Comparison of ENCODE assay signal across 11 cellular contexts in the genomic region with DNA sequence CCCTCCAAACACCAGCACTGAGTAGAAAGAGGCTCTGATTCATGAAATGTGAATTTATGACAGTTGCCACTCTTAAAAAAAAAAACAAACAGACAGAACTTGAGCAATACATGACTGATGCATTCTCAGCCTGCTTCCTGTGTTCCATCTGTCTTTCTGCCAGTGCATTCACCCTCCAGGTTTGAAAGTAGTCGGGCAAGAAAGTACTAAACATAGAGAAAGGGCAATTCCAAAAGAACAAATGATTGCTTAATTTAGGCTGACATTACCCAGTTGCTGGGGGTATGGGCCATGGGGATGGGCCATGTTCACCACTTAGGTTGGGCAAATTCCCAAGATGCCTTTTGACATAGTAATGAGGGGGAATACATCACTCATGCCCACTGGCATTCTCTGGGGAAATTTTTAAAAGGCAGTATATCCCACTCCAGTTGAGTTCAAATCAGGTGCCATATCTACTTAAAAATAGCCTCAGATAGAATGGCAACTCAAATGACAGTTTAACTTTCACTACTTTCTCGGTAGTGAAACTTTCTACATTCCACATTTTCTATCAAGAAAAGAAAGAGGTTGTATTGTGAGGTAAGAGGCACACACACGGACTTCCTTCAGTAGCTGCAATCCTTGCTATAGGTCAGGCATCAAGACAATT. TPM values are rescaled to one million over a fixed set of nuclear protein-coding genes. Genes with fewer than 3 reads are reported as not detected.
DNase-seq lines count a peak whose midpoint lies in the region; ATAC-seq, FAIRE-seq and TF ChIP-seq lines count a peak whose summit lies in the region.
"Had no signal": no experiment of that assay in that cellular context is flagged by ENCODE, and none has a peak within 500 bp of the region (broad histone marks: within the 10 kb centered on the region; RNA-seq: fewer than 3 reads in every experiment).

No MANE protein-coding gene starts in this region.

- H3K36me3 ChIP-seq in IMR-90 (ENCODE audit: control insufficient read depth, insufficient read depth, low read length) (peaks cover 13% of the 10 kb centered on the region), kidney (ENCODE audit: control insufficient read depth in 1 of 2, insufficient read depth in 2 of 2, low read length in 2 of 2) (peaks cover 0 to 2% of the 10 kb centered on the region in 2 donors), suprapubic skin (no peaks in the 10 kb centered on the region)

- dilution Hi-C loops in IMR-90 (cut with HindIII; ENCODE audit: low sequenced_read_pairs, unreplicated experiment) = no loop called here

- TF ChIP-seq POLR2A in IMR-90 (IDR thresholded peaks at IDR 0.05; ENCODE audit: low read depth, low read length) = no peak
- no peak for TF ChIP-seq POLR2A in suprapubic skin (IDR thresholded peaks at IDR 0.05)

- H2BK120ac ChIP-seq in IMR-90 (ENCODE audit: low read depth, low read length) = peak overlapping the region; percentile 54

- peak overlapping the region; percentile 90 for H2BK5ac ChIP-seq in IMR-90 (ENCODE audit: low read depth, low read length, poor library complexity, severe bottlenecking)

- H3K4me1 ChIP-seq in IMR-90 (ENCODE audit: control insufficient read depth, insufficient read depth, low read length) = peaks cover 13% of the 10 kb centered on the region
- H3K4me1 ChIP-seq in kidney (ENCODE audit: control insufficient read depth in 1 of 2, insufficient read depth in 1 of 2, low read depth in 1 of 2, low read length in 2 of 2) = peaks cover 11 to 54% of the 10 kb centered on the region in 2 donors
- peaks cover 83% of the 10 kb centered on the region for H3K4me1 ChIP-seq in suprapubic skin

- DNase-seq in IMR-90 (peak; percentile 71), astrocyte of the hippocampus (ENCODE audit: low read depth, low spot score) (peak; percentile 92), kidney (no peak), suprapubic skin (ENCODE audit: low spot score in 2 of 2) (no peak), cerebellar cortex (ENCODE audit: low spot score) (no peak)
- DNase-seq in activated naive CD4-positive, alpha-beta T cell treated with Interleukin-2 at 50 U/mL for 16 hours = no peak
- no peak for DNase-seq in effector CD8-positive, alpha-beta T cell (lab: John Stamatoyannopoulos, UW)
- DNase-seq in stimulated activated CD4-positive, alpha-beta T cell treated with anti-CD3 and anti-CD28 coated beads, Interleukin-4, amount 100 ng/mL, for 1 hour = no peak
- DNase-seq: activated naive CD8-positive, alpha-beta T cell treated with anti-CD3 and anti-CD28 coated beads, Interleukin-2, amount 50 U/mL, for 24 hours; MM.1S had no signal

- peaks cover 5 to 52% of the 10 kb centered on the region in 2 experiments for H3K79me1 ChIP-seq in IMR-90 (ENCODE audit: low read depth in 1 of 2, low read length in 2 of 2)

- peak overlapping the region; percentile 36 for H3K14ac ChIP-seq in IMR-90 (replicated peaks; ENCODE audit: low read depth, low read length)

- H3K9me1 ChIP-seq in IMR-90 (ENCODE audit: insufficient read depth, low read length) = peaks cover 5% of the 10 kb centered on the region; the same call in 1 of the 2 replicates

- H4K5ac ChIP-seq in IMR-90 (ENCODE audit: low read depth, low read length) = peak overlapping the region; percentile 22; the same call in 1 of the 2 replicates

- peak overlapping the region; percentile 83; the same call in 1 of the 2 replicates for H3K18ac ChIP-seq in IMR-90 (ENCODE audit: low read depth, low read length)

- H2BK15ac ChIP-seq in IMR-90 (ENCODE audit: low read depth, low read length) = peak overlapping the region; percentile 84

- peak overlapping the region; percentile 71 to 85 for H4K8ac ChIP-seq in IMR-90 (ENCODE audit: low read depth in 2 of 2, low read length in 2 of 2)

- no peak for ATAC-seq in IMR-90 (ENCODE audit: low read depth)
- ATAC-seq: activated naive CD8-positive, alpha-beta T cell treated with anti-CD3 and anti-CD28 coated beads, Interleukin-2, amount 50 U/mL, for 24 hours had no signal

- H3K9ac ChIP-seq in IMR-90 (ENCODE audit: low read depth, low read length) = no peak overlapping the region; the same call in 1 of the 2 replicates
- no peak overlapping the region for H3K9ac ChIP-seq in kidney (ENCODE audit: low read length in 2 of 2)

- H3K4me2 ChIP-seq in IMR-90 (ENCODE audit: low read depth, low read length) = peak overlapping the region; percentile 16

- peak overlapping the region; percentile 93 for H2AK5ac ChIP-seq in IMR-90 (ENCODE audit: low read depth, low read length)

- peak overlapping the region; percentile 76 for H3K56ac ChIP-seq in IMR-90 (ENCODE audit: extremely low read depth, insufficient read depth, low read length)

- TF ChIP-seq RAD21 in IMR-90 (IDR thresholded peaks at IDR 0.05; ENCODE audit: low read length) = no peak

- no peak overlapping the region for H3K4me3 ChIP-seq in IMR-90 (ENCODE audit: insufficient read depth, low read depth, low read length)
- peak overlapping the region in 1 of 2 donors; percentile 17 for H3K4me3 ChIP-seq in kidney (ENCODE audit: low read length in 2 of 2)
- no peak overlapping the region for H3K4me3 ChIP-seq in suprapubic skin

- BruUV-seq in IMR-90 (replicated peaks; lab: Mats Ljungman, UMichigan) = no TSS peak

- CTCF ChIA-PET in IMR-90 (lab: Yijun Ruan, JAX) = no interaction called here

- in situ Hi-C loops in IMR-90 (cut with MboI; ENCODE audit: low sequenced_read_pairs) = loop anchor here (25.0 kb wide), 1 partner anchor 432 kb away; no protein-coding TSS in a partner anchor

- FAIRE-seq in kidney (lab: Jason Lieb, UNC) = no peak

- peak overlapping the region; percentile 48; the same call in 1 of the 2 replicates for H2BK20ac ChIP-seq in IMR-90 (ENCODE audit: low read depth, low read length)

- no peaks in the 10 kb centered on the region for H3K27me3 ChIP-seq in IMR-90 (ENCODE audit: control insufficient read depth, insufficient read depth, low read length)
- no peaks in the 10 kb centered on the region for H3K27me3 ChIP-seq in suprapubic skin

- intact Hi-C loops in IMR-90 (cut with micrococcal nuclease) = no loop called here
- intact Hi-C loops in kidney (cut with DNase I) = no loop called here

- peak overlapping the region; percentile 74 for H3K4ac ChIP-seq in IMR-90 (ENCODE audit: low read depth, low read length)

- POLR2A ChIA-PET in IMR-90 (lab: Charles Lee; ENCODE audit: unreplicated experiment) = no interaction called here

- peak overlapping the region; percentile 60 for H4K91ac ChIP-seq in IMR-90 (ENCODE audit: insufficient read depth, low read depth, low read length)

- no CpG with 5 or more reads among the region's 3 CpGs for WGBS in IMR-90 (ENCODE audit: extremely low coverage in 2 of 2, insufficient read length in 1 of 2), 2 experiments
- 37% methylated on average over 3 of the region's 3 CpGs for WGBS in suprapubic skin

- H3K9me3 ChIP-seq in IMR-90 (ENCODE audit: control insufficient read depth, insufficient read depth, low read length) = no peaks in the 10 kb centered on the region
- H3K9me3 ChIP-seq in kidney (ENCODE audit: control insufficient read depth in 1 of 2, low read length in 2 of 2) = no peaks in the 10 kb centered on the region
- no peaks in the 10 kb centered on the region for H3K9me3 ChIP-seq in suprapubic skin

- H2AK9ac ChIP-seq in IMR-90 (replicated peaks; ENCODE audit: low read depth, low read length, poor library complexity) = peak overlapping the region; percentile 51

- peaks cover 7% of the 10 kb centered on the region; the same call in 1 of the 2 replicates for H4K20me1 ChIP-seq in IMR-90 (ENCODE audit: insufficient read depth, low read length)

- H3K27ac ChIP-seq in IMR-90 (ENCODE audit: insufficient read depth, low read length) (peak overlapping the region; percentile 58), kidney (ENCODE audit: low read depth in 2 of 2, low read length in 2 of 2) (peak overlapping the region; percentile 12 to 79), suprapubic skin (peak overlapping the region; percentile 71)
- H3K27ac ChIP-seq: VCaP had no signal

- no peak overlapping the region for H2AFZ ChIP-seq in IMR-90 (replicated peaks; ENCODE audit: low read length, poor library complexity)

- TF ChIP-seq CTCF in IMR-90 (conservative IDR thresholded peaks at IDR 0.05; ENCODE audit: low read depth, low read length) (no peak), kidney (IDR thresholded peaks at IDR 0.05; ENCODE audit: borderline replicate concordance, extremely low read depth, insufficient read depth) (no peak), suprapubic skin (IDR thresholded peaks at IDR 0.05) (no peak)

- no peak for TF ChIP-seq EP300 in suprapubic skin (IDR thresholded peaks at IDR 0.05)

- H3K23ac ChIP-seq in IMR-90 (ENCODE audit: low read depth, low read length) = peak overlapping the region; percentile 76

TF ChIP-seq in IMR-90, 13 proteins besides CTCF, POLR2A, EP300 and RAD21:
- no peak for TF ChIP-seq MAZ (IDR thresholded peaks at IDR 0.05; ENCODE audit: borderline replicate concordance, low read depth, low read length)
- TF ChIP-seq CEBPB (IDR thresholded peaks at IDR 0.05; ENCODE audit: low read depth, low read length) = peak; percentile 91
- 0 out of 2 replicates have a peak, but pooled peaks have one; percentile 6 for TF ChIP-seq BHLHE40 (IDR thresholded peaks at IDR 0.05; ENCODE audit: low read depth, low read length)

RNA-seq across cellular contexts. Expression of a gene that starts 5.5 kb away (rescaled TPM):
- total RNA-seq in IMR-90 (2012; rRNA removed) (46.6 and 46.9 TPM in 2 replicates), kidney (37.2 TPM), suprapubic skin (10 to 100 TPM in 3 of 4 donors, 1 to 10 TPM in 1; 7.9 to 31.4 (median 15.9) TPM)
- polyA plus RNA-seq in IMR-90 (2012; rRNA removed) (23.6 and 27.0 TPM in 2 replicates), kidney (ENCODE audit: insufficient read depth, low read depth, low replicate concordance) (5.1 TPM)
- polyA plus RNA-seq in IMR-90 (2012; cell fraction: cytosol; rRNA removed) = 11.8 and 14.7 TPM in 2 replicates
- polyA plus RNA-seq in IMR-90 (2012; cell fraction: nucleus; rRNA removed; ENCODE audit: low replicate concordance) = 43.0 and 67.3 TPM in 2 replicates

Comparison
In these comparisons a context has a peak if more than half of its experiments do, and no peak if none do; other contexts are left out.
1. DNase-seq: peak in IMR-90 (single experiment) and astrocyte of the hippocampus (single experiment); none in kidney (single experiment), suprapubic skin (0 of 2), activated naive CD4-positive, alpha-beta T cell treated with Interleukin-2 at 50 U/mL for 16 hours (single experiment), effector CD8-positive, alpha-beta T cell (single experiment), stimulated activated CD4-positive, alpha-beta T cell treated with anti-CD3 and anti-CD28 coated beads, Interleukin-4, amount 100 ng/mL, for 1 hour (single experiment) and cerebellar cortex (single experiment).
2. Peak in every context shown above with its lines, with median percentiles within 50 percentile points of each other: H3K27ac ChIP-seq.